In the genomic region with DNA sequence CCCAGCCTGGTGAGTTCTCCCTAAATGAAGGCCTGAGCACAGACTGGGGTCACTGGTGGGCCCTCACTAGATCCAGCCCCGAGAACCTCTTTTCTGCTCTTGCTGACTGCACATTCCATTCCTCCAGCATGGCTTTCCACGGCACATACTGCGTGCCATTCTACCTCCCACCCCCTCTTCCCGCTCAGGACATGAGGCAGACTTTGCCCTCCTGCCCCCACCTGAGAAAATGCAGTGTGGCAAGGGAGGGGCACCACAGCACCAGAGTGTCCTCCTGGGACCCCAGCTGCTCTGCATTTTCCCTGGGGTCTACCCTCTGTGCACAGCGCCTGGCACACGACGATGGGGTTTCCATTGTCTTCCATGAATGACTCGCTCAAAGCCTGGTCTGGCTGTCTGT, we compare ENCODE assay signal across 1 cellular context.
TF ChIP-seq lines count a peak whose summit lies in the region.

No MANE protein-coding gene starts in this region.

TF ChIP-seq in H1, 55 proteins besides CTCF, POLR2A, EP300 and RAD21:
- TF ChIP-seq POU5F1 (IDR thresholded peaks at IDR 0.05; ENCODE audit: low read depth, low read length) (no peak), PHF8 (conservative IDR thresholded peaks at IDR 0.05; ENCODE audit: low read depth, low read length) (no peak)
- TF ChIP-seq, protein P1, sequence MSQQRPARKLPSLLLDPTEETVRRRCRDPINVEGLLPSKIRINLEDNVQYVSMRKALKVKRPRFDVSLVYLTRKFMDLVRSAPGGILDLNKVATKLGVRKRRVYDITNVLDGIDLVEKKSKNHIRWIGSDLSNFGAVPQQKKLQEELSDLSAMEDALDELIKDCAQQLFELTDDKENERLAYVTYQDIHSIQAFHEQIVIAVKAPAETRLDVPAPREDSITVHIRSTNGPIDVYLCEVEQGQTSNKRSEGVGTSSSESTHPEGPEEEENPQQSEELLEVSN (IDR thresholded peaks at IDR 0.05) = 0 out of 2 replicates have a peak, but pooled peaks have one; percentile 21
